ENCODE assay signal across 7 cellular contexts in the genomic region with DNA sequence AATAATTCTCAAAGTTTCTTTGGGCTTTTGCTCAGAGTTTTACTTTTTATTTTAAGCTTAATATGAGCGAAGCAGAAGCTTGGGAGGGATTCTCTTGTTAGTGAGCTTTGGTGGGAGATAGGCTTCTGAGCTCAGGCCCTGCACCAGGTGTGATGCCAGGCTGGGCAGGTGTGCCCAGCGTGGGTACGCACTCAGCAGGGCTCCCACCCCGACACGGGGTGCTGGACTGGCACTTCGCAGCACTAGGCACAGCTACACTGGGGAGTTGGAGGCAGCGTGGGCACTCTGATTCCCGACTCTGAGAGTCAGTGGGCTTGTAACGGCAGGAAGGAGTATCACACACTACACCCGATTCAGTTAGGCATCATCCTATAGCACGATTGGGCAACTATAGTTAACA.
"Had no signal": no experiment of that assay in that cellular context is flagged by ENCODE, and none has a peak within 500 bp of the region (broad histone marks: within the 10 kb centered on the region; RNA-seq: fewer than 3 reads in every experiment).

No MANE protein-coding gene starts in this region.

- H3K4me3 Mint-ChIP-seq: GM23338, H9, IgD-negative memory B cell had no signal

- H2AFZ ChIP-seq: GM23338 had no signal

- H3K4me3 ChIP-seq: GM23338 had no signal

- DNase-seq: H9, HCEC 1CT, KBM-7 had no signal

- H3K4me1 Mint-ChIP-seq: IgD-negative memory B cell had no signal

- H3K27ac Mint-ChIP-seq: GM23338, H9, IgD-negative memory B cell had no signal

- H3K27ac ChIP-seq: HL-60 had no signal

- H3K4me2 ChIP-seq: GM23338 had no signal

- ATAC-seq: GM23338, HepG2 had no signal
